In the genomic region with DNA sequence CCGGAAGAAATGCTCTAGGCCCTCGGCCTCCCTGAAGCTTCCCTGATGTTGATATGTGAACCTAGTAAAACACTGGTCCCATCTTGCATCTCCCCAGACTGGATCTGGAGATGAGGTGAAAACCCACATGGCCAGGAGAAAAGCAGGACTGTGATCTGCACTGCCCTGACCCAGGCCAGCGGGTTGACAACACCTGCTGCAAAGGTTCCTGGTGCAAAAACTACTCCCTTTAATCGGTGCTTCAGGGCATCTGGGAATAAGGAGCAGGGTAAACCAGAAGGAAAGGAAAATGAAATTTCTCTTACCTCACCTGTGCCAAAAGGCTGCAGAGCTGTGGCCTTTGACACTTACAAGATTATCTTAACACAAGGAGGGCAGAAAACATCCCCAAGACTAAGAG, we compare ENCODE assay signal across 1 cellular context.
TF ChIP-seq lines count a peak whose summit lies in the region.

No MANE protein-coding gene starts in this region.

TF ChIP-seq in GM23338, 12 proteins besides CTCF, POLR2A, EP300 and RAD21:
- TF ChIP-seq NANOG (IDR thresholded peaks at IDR 0.05; ENCODE audit: borderline replicate concordance), result no peak
- TF ChIP-seq, protein P1, sequence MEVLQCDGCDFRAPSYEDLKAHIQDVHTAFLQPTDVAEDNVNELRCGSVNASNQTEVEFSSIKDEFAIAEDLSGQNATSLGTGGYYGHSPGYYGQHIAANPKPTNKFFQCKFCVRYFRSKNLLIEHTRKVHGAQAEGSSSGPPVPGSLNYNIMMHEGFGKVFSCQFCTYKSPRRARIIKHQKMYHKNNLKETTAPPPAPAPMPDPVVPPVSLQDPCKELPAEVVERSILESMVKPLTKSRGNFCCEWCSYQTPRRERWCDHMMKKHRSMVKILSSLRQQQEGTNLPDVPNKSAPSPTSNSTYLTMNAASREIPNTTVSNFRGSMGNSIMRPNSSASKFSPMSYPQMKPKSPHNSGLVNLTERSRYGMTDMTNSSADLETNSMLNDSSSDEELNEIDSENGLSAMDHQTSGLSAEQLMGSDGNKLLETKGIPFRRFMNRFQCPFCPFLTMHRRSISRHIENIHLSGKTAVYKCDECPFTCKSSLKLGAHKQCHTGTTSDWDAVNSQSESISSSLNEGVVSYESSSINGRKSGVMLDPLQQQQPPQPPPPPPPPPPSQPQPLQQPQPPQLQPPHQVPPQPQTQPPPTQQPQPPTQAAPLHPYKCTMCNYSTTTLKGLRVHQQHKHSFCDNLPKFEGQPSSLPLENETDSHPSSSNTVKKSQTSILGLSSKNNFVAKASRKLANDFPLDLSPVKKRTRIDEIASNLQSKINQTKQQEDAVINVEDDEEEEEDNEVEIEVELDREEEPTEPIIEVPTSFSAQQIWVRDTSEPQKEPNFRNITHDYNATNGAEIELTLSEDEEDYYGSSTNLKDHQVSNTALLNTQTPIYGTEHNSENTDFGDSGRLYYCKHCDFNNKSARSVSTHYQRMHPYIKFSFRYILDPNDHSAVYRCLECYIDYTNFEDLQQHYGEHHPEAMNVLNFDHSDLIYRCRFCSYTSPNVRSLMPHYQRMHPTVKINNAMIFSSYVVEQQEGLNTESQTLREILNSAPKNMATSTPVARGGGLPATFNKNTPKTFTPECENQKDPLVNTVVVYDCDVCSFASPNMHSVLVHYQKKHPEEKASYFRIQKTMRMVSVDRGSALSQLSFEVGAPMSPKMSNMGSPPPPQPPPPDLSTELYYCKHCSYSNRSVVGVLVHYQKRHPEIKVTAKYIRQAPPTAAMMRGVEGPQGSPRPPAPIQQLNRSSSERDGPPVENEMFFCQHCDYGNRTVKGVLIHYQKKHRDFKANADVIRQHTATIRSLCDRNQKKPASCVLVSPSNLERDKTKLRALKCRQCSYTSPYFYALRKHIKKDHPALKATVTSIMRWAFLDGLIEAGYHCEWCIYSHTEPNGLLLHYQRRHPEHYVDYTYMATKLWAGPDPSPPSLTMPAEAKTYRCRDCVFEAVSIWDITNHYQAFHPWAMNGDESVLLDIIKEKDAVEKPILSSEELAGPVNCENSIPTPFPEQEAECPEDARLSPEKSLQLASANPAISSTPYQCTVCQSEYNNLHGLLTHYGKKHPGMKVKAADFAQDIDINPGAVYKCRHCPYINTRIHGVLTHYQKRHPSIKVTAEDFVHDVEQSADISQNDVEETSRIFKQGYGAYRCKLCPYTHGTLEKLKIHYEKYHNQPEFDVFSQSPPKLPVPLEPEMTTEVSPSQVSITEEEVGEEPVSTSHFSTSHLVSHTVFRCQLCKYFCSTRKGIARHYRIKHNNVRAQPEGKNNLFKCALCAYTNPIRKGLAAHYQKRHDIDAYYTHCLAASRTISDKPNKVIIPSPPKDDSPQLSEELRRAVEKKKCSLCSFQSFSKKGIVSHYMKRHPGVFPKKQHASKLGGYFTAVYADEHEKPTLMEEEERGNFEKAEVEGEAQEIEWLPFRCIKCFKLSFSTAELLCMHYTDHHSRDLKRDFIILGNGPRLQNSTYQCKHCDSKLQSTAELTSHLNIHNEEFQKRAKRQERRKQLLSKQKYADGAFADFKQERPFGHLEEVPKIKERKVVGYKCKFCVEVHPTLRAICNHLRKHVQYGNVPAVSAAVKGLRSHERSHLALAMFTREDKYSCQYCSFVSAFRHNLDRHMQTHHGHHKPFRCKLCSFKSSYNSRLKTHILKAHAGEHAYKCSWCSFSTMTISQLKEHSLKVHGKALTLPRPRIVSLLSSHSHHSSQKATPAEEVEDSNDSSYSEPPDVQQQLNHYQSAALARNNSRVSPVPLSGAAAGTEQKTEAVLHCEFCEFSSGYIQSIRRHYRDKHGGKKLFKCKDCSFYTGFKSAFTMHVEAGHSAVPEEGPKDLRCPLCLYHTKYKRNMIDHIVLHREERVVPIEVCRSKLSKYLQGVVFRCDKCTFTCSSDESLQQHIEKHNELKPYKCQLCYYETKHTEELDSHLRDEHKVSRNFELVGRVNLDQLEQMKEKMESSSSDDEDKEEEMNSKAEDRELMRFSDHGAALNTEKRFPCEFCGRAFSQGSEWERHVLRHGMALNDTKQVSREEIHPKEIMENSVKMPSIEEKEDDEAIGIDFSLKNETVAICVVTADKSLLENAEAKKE (CRISPR knock-in tag; IDR thresholded peaks at IDR 0.05), result no peak
- TF ChIP-seq ZNF114 (CRISPR knock-in tag; IDR thresholded peaks at IDR 0.05), result no peak
- no peak for TF ChIP-seq ZNF331 (CRISPR knock-in tag; IDR thresholded peaks at IDR 0.05; ENCODE audit: low read depth)
- TF ChIP-seq, protein P2, sequence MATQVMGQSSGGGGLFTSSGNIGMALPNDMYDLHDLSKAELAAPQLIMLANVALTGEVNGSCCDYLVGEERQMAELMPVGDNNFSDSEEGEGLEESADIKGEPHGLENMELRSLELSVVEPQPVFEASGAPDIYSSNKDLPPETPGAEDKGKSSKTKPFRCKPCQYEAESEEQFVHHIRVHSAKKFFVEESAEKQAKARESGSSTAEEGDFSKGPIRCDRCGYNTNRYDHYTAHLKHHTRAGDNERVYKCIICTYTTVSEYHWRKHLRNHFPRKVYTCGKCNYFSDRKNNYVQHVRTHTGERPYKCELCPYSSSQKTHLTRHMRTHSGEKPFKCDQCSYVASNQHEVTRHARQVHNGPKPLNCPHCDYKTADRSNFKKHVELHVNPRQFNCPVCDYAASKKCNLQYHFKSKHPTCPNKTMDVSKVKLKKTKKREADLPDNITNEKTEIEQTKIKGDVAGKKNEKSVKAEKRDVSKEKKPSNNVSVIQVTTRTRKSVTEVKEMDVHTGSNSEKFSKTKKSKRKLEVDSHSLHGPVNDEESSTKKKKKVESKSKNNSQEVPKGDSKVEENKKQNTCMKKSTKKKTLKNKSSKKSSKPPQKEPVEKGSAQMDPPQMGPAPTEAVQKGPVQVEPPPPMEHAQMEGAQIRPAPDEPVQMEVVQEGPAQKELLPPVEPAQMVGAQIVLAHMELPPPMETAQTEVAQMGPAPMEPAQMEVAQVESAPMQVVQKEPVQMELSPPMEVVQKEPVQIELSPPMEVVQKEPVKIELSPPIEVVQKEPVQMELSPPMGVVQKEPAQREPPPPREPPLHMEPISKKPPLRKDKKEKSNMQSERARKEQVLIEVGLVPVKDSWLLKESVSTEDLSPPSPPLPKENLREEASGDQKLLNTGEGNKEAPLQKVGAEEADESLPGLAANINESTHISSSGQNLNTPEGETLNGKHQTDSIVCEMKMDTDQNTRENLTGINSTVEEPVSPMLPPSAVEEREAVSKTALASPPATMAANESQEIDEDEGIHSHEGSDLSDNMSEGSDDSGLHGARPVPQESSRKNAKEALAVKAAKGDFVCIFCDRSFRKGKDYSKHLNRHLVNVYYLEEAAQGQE (IDR thresholded peaks at IDR 0.05; ENCODE audit: unreplicated experiment), result no peak
- TF ChIP-seq STAT1 (IDR thresholded peaks at IDR 0.05; ENCODE audit: unreplicated experiment), result no peak
